ENCODE assay signal across 17 cellular contexts in the genomic region with DNA sequence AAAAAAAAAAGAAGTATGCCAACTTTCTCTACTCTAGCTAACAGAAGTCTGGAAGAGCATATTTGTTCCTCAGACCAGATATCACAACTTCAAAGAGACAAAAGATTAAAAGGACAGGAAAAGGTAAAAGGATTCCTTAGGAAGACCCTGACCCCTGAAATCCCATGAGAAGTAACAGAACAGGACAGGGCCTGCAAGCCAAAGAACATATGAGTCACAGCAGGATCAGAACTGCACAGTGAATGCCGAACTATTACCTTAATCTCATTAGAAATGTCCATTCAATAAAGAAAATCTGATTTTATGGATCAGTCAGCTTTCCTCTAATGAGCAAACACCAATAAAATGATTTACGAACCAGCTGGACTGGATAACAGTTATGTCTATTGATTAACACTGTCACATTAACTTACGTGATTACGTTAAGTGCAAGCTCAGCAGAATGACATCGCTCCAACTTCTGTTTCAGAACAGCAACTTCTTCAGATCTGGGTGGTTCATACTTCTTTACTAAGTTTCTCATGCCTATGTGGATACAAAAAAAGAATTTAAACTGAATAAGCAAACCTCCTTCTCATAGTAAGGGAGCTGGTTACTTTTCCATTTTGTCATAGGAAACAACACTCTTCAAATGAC. TPM values are rescaled to one million over a fixed set of nuclear protein-coding genes. Genes with fewer than 3 reads are reported as not detected.
A peak's percentile ranks its signal among the peaks of the same experiment; 100 is the strongest.
DNase-seq lines count a peak whose midpoint lies in the region; ATAC-seq and TF ChIP-seq lines count a peak whose summit lies in the region.
"Had no signal": no experiment of that assay in that cellular context is flagged by ENCODE, and none has a peak within 500 bp of the region (broad histone marks: within the 10 kb centered on the region; RNA-seq: fewer than 3 reads in every experiment).

No MANE protein-coding gene starts in this region.

- no peak overlapping the region for H3K9ac ChIP-seq in IMR-90 (ENCODE audit: low read depth, low read length)
- no peak overlapping the region for H3K9ac ChIP-seq in endocrine pancreas (ENCODE audit: control insufficient read depth, insufficient read depth, low read length)

- H3K14ac ChIP-seq in IMR-90 (replicated peaks; ENCODE audit: low read depth, low read length), result no peak overlapping the region

- CTCF ChIA-PET in CD4-positive, alpha-beta T cell (lab: Charles Lee), result interaction anchor here (2.0 to 2.4 kb wide), 2 partner anchors 13 to 14 kb away, joined by 14 to 16 read pairs; a partner anchor contains a TSS
- CTCF ChIA-PET in IMR-90 (lab: Yijun Ruan, JAX), result interaction anchor here (1.0 to 1.3 kb wide), 2 partner anchors 12 to 329 kb away, joined by 4 to 5 read pairs; no protein-coding TSS in a partner anchor

- whole genome bisulfite sequencing in IMR-90 (ENCODE audit: extremely low coverage in 2 of 2, insufficient read length in 1 of 2), 2 experiments, result 100% methylated on average over 1 of the region's 5 CpGs; no CpG with 5 or more reads in 1 of the 2 experiments

- no peak overlapping the region for H4K91ac ChIP-seq in IMR-90 (ENCODE audit: insufficient read depth, low read depth, low read length)

- H2AK9ac ChIP-seq in IMR-90 (replicated peaks; ENCODE audit: low read depth, low read length, poor library complexity), result no peak overlapping the region

- H2BK15ac ChIP-seq in IMR-90 (ENCODE audit: low read depth, low read length), result no peak overlapping the region

- no peak for TF ChIP-seq POLR2A in IMR-90 (IDR thresholded peaks at IDR 0.05; ENCODE audit: low read depth, low read length)

- H3K4ac ChIP-seq in IMR-90 (ENCODE audit: low read depth, low read length), result no peak overlapping the region

- H3K27me3 Mint-ChIP-seq in CD4-positive, alpha-beta T cell, result no peaks in the 10 kb centered on the region
- H3K27me3 Mint-ChIP-seq: activated CD4-positive, alpha-beta T cell treated with anti-CD3 and anti-CD28 coated beads, Interleukin-2, amount 10 ng/mL, durations not matched to agents 7 days and 5 days had no signal

- H3K4me2 ChIP-seq in IMR-90 (ENCODE audit: low read depth, low read length), result no peak overlapping the region

- peaks cover 49% of the 10 kb centered on the region for H3K4me1 Mint-ChIP-seq in CD4-positive, alpha-beta T cell (ENCODE audit: low read depth)

- H3K23ac ChIP-seq in IMR-90 (ENCODE audit: low read depth, low read length), result peak overlapping the region; percentile 68; the same call in 1 of the 2 replicates

- no peak overlapping the region; the same call in 1 of the 2 replicates for H3K18ac ChIP-seq in IMR-90 (ENCODE audit: low read depth, low read length)

- peaks cover 96% of the 10 kb centered on the region for H3K36me3 Mint-ChIP-seq in CD4-positive, alpha-beta T cell (ENCODE audit: low read depth)

- H2AFZ ChIP-seq in IMR-90 (replicated peaks; ENCODE audit: low read length, poor library complexity), result no peak overlapping the region

- no peak overlapping the region for H4K5ac ChIP-seq in IMR-90 (ENCODE audit: low read depth, low read length)

- peaks cover 3% of the 10 kb centered on the region for H3K4me1 ChIP-seq in IMR-90 (ENCODE audit: control insufficient read depth, insufficient read depth, low read length)
- H3K4me1 ChIP-seq in endocrine pancreas (ENCODE audit: control insufficient read depth, insufficient read depth, low read length), result peaks cover 21% of the 10 kb centered on the region
- peaks cover 24 to 28% of the 10 kb centered on the region in 2 experiments for H3K4me1 ChIP-seq in neutrophil (ENCODE audit: control insufficient read depth in 1 of 2, insufficient read depth in 1 of 2, low read depth in 1 of 2, low read length in 1 of 2)

- peak overlapping the region; percentile 36 for H2BK5ac ChIP-seq in IMR-90 (ENCODE audit: low read depth, low read length, poor library complexity, severe bottlenecking)

- DNase-seq in CD4-positive, alpha-beta T cell, result no peak
- DNase-seq in IMR-90, result no peak
- no peak for DNase-seq in T-helper 1 cell
- DNase-seq: activated CD4-positive, alpha-beta T cell treated with anti-CD3 and anti-CD28 coated beads, Interleukin-2, amount 10 ng/mL, durations not matched to agents 7 days and 5 days; amygdala; C1 segment of cervical spinal cord; DMS79 treated with DMSO at 0.1 percent for 48 hours; NCI-H2029 treated with DMSO at 0.1 percent for 48 hours; NCI-H510A; OCI-M1; right cardiac atrium; stimulated activated CD4-positive, alpha-beta T cell treated with anti-CD3 and anti-CD28 coated beads, Interleukin-2, amount 100 ng/mL, for 48 hours had no signal

- H3K4me3 ChIP-seq in IMR-90 (ENCODE audit: insufficient read depth, low read depth, low read length) (no peak overlapping the region), endocrine pancreas (ENCODE audit: control insufficient read depth, insufficient read depth, low read length) (peak overlapping the region; percentile 22), neutrophil (ENCODE audit: low read depth in 1 of 2, low read length in 1 of 2) (no peak overlapping the region)

- peak overlapping the region; percentile 31 for H3K4me3 Mint-ChIP-seq in CD4-positive, alpha-beta T cell
- H3K4me3 Mint-ChIP-seq: activated CD4-positive, alpha-beta T cell treated with anti-CD3 and anti-CD28 coated beads, Interleukin-2, amount 10 ng/mL, durations not matched to agents 7 days and 5 days had no signal

- H3K9me3 Mint-ChIP-seq in CD4-positive, alpha-beta T cell, result no peaks in the 10 kb centered on the region
- H3K9me3 Mint-ChIP-seq: activated CD4-positive, alpha-beta T cell treated with anti-CD3 and anti-CD28 coated beads, Interleukin-2, amount 10 ng/mL, durations not matched to agents 7 days and 5 days had no signal

- BruUV-seq in IMR-90 (replicated peaks; lab: Mats Ljungman, UMichigan), result no TSS peak

- ATAC-seq in CD4-positive, alpha-beta T cell (ENCODE audit: poor library complexity), result no peak
- no peak for ATAC-seq in IMR-90 (ENCODE audit: low read depth)
- no peak for ATAC-seq in GM18858 (IDR thresholded peaks at IDR 0.05; ENCODE audit: unreplicated experiment)
- ATAC-seq in HG02981 (IDR thresholded peaks at IDR 0.05; ENCODE audit: unreplicated experiment), result no peak
- ATAC-seq: HCT116 had no signal

- no peaks in the 10 kb centered on the region; the same call in 1 of the 2 replicates for H4K20me1 ChIP-seq in IMR-90 (ENCODE audit: insufficient read depth, low read length)

- H3K27ac Mint-ChIP-seq in CD4-positive, alpha-beta T cell, result peak overlapping the region; percentile 4
- H3K27ac Mint-ChIP-seq: activated CD4-positive, alpha-beta T cell treated with anti-CD3 and anti-CD28 coated beads, Interleukin-2, amount 10 ng/mL, durations not matched to agents 7 days and 5 days had no signal

- intact Hi-C loops in CD4-positive, alpha-beta T cell (cut with DNase I, micrococcal nuclease), result loop anchor here (5.0 to 10.0 kb wide), 3 partner anchors 132 to 324 kb away; a partner anchor contains a TSS
- intact Hi-C loops in IMR-90 (cut with micrococcal nuclease), result no loop called here

- no peak overlapping the region for H2AK5ac ChIP-seq in IMR-90 (ENCODE audit: low read depth, low read length)

- H4K8ac ChIP-seq in IMR-90 (ENCODE audit: low read depth in 2 of 2, low read length in 2 of 2), result no peak overlapping the region; a peak in 2 of 4 replicates

- no peaks in the 10 kb centered on the region for H3K9me3 ChIP-seq in CD4-positive, alpha-beta T cell (ENCODE audit: control insufficient read depth, low read length)
- H3K9me3 ChIP-seq in IMR-90 (ENCODE audit: control insufficient read depth, insufficient read depth, low read length) (peaks cover 2% of the 10 kb centered on the region; the same call in 1 of the 2 replicates), endocrine pancreas (ENCODE audit: control insufficient read depth, low read length) (no peaks in the 10 kb centered on the region), neutrophil (no peaks in the 10 kb centered on the region)

- dilution Hi-C loops in IMR-90 (cut with HindIII; ENCODE audit: low sequenced_read_pairs, unreplicated experiment), result no loop called here

- H3K79me1 ChIP-seq in IMR-90 (ENCODE audit: low read depth in 1 of 2, low read length in 2 of 2), result peaks cover 15 to 21% of the 10 kb centered on the region in 2 experiments

- H2BK120ac ChIP-seq in IMR-90 (ENCODE audit: low read depth, low read length), result no peak overlapping the region

- no peaks in the 10 kb centered on the region for H3K9me1 ChIP-seq in IMR-90 (ENCODE audit: insufficient read depth, low read length)

- H2BK20ac ChIP-seq in IMR-90 (ENCODE audit: low read depth, low read length), result no peak overlapping the region

- H3K27ac ChIP-seq in CD4-positive, alpha-beta T cell (ENCODE audit: low read depth, low read length), result no peak overlapping the region
- H3K27ac ChIP-seq in IMR-90 (ENCODE audit: insufficient read depth, low read length) (no peak overlapping the region), neutrophil (peak overlapping the region; percentile 62)

- TF ChIP-seq CTCF in CD4-positive, alpha-beta T cell (IDR thresholded peaks at IDR 0.05), result no peak
- TF ChIP-seq CTCF in IMR-90 (conservative IDR thresholded peaks at IDR 0.05; ENCODE audit: low read depth, low read length), result no peak
- TF ChIP-seq CTCF in neutrophil (IDR thresholded peaks at IDR 0.05), result no peak

- POLR2A ChIA-PET in CD4-positive, alpha-beta T cell (lab: Charles Lee), result interaction anchor here (1.2 to 6.9 kb wide), 3 partner anchors 13 to 324 kb away, joined by 3 to 37 read pairs (median 4); a partner anchor contains a TSS
- POLR2A ChIA-PET in IMR-90 (lab: Charles Lee; ENCODE audit: unreplicated experiment), result no interaction called here

- in situ Hi-C loops in IMR-90 (cut with MboI; ENCODE audit: low sequenced_read_pairs), result no loop called here

- no peaks in the 10 kb centered on the region for H3K27me3 ChIP-seq in CD4-positive, alpha-beta T cell (ENCODE audit: control insufficient read depth, insufficient read depth, low read length)
- no peaks in the 10 kb centered on the region for H3K27me3 ChIP-seq in IMR-90 (ENCODE audit: control insufficient read depth, insufficient read depth, low read length)
- no peaks in the 10 kb centered on the region for H3K27me3 ChIP-seq in endocrine pancreas (ENCODE audit: control insufficient read depth, insufficient read depth, low read length)
- no peaks in the 10 kb centered on the region for H3K27me3 ChIP-seq in neutrophil

- peaks cover 24% of the 10 kb centered on the region for H3K36me3 ChIP-seq in IMR-90 (ENCODE audit: control insufficient read depth, insufficient read depth, low read length)
- H3K36me3 ChIP-seq in endocrine pancreas (ENCODE audit: control insufficient read depth, insufficient read depth, low read length), result peaks cover 2% of the 10 kb centered on the region
- peaks cover 74% of the 10 kb centered on the region for H3K36me3 ChIP-seq in neutrophil

- no peak overlapping the region for H3K56ac ChIP-seq in IMR-90 (ENCODE audit: extremely low read depth, insufficient read depth, low read length)

- TF ChIP-seq RAD21 in IMR-90 (IDR thresholded peaks at IDR 0.05; ENCODE audit: low read length), result no peak

TF ChIP-seq in IMR-90, 13 proteins besides CTCF, POLR2A, EP300 and RAD21:
- TF ChIP-seq BHLHE40 (IDR thresholded peaks at IDR 0.05; ENCODE audit: low read depth, low read length) (no peak), MAFK (IDR thresholded peaks at IDR 0.05; ENCODE audit: low read depth, low read length) (peak; percentile 98)

RNA-seq across cellular contexts. Expression of a gene that starts 13.6 kb away (rescaled TPM):
- 100 to 1,000 TPM; 309 to 311 TPM for total RNA-seq in CD4-positive, alpha-beta T cell
- 97.8 and 100 TPM in 2 replicates for total RNA-seq in IMR-90 (2012; rRNA removed)
- polyA plus RNA-seq in IMR-90 (2012; rRNA removed), result 36.0 and 37.4 TPM in 2 replicates
- polyA plus RNA-seq in IMR-90 (2012; cell fraction: cytosol; rRNA removed), result 22.5 and 31.2 TPM in 2 replicates
- polyA plus RNA-seq in IMR-90 (2012; cell fraction: nucleus; rRNA removed; ENCODE audit: low replicate concordance), result 24.1 and 64.0 TPM in 2 replicates
